Comparison of ENCODE assay signal across 10 cellular contexts in genomic region chr1:184945678-184946412, GRCh38. TPM values are rescaled to one million over a fixed set of nuclear protein-coding genes. Genes with fewer than 3 reads are reported as not detected.
A peak's percentile ranks its signal among the peaks of the same experiment; 100 is the strongest.
DNase-seq lines count a peak whose midpoint lies in the region; ATAC-seq, FAIRE-seq and TF ChIP-seq lines count a peak whose summit lies in the region.
"Had no signal": no experiment of that assay in that cellular context is flagged by ENCODE, and none has a peak within 500 bp of the region (broad histone marks: within the 10 kb centered on the region; RNA-seq: fewer than 3 reads in every experiment).

No MANE protein-coding gene starts in this region.

- no peak overlapping the region for H2BK120ac ChIP-seq in mesendoderm (ENCODE audit: low read depth, low read length)

- no peak overlapping the region for H3K56ac ChIP-seq in mesendoderm (ENCODE audit: low read length)

- peaks cover 10% of the 10 kb centered on the region for H3K4me1 ChIP-seq in psoas muscle
- no peaks in the 10 kb centered on the region for H3K4me1 ChIP-seq in mesendoderm (ENCODE audit: control insufficient read depth, low read depth, low read length)

- no peak overlapping the region for H3K9ac ChIP-seq in mesendoderm (ENCODE audit: low read length)

- no peak overlapping the region for H3K4ac ChIP-seq in mesendoderm (ENCODE audit: low read depth, low read length)

- H3K79me1 ChIP-seq in mesendoderm (ENCODE audit: low read length), result no peaks in the 10 kb centered on the region

- no peak overlapping the region for H2BK5ac ChIP-seq in mesendoderm (ENCODE audit: low read length)

- POLR2A ChIA-PET in HEK293T (lab: Yijun Ruan, JAX), result no interaction called here

- FAIRE-seq in GM12891 (lab: Jason Lieb, UNC), result peak; percentile 31

- H3K36me3 ChIP-seq in psoas muscle (ENCODE audit: insufficient read depth in 1 of 2, low read depth in 1 of 2) (no peaks in the 10 kb centered on the region), mesendoderm (ENCODE audit: control insufficient read depth, insufficient read depth, low read length) (no peaks in the 10 kb centered on the region)

- H2BK15ac ChIP-seq in mesendoderm (replicated peaks; ENCODE audit: low read depth), result no peak overlapping the region

- CTCF ChIA-PET in HEK293T (lab: Yijun Ruan, JAX), result no interaction called here

- no peak for DNase-seq in GM12891 (ENCODE audit: insufficient read length, low spot score)
- peak; percentile 76 for DNase-seq in amniotic epithelial cell (ENCODE audit: low read depth)
- no peak for DNase-seq in psoas muscle
- no peak for DNase-seq in mesendoderm
- DNase-seq in HT-29 (ENCODE audit: low spot score), result no peak
- no peak for DNase-seq in HEK293T (ENCODE audit: extremely low spot score)
- DNase-seq: amniotic stem cell; NK-92 treated with Interleukin-12 subunit alpha and Interleukin-12 subunit beta, amount 100 ng/mL, for 24 hours had no signal

- peak; percentile 40 for ATAC-seq in HG02885 (IDR thresholded peaks at IDR 0.05; ENCODE audit: poor library complexity, unreplicated experiment)
- peak in 1 of 4 donors; percentile 64 for ATAC-seq in psoas muscle
- ATAC-seq in GM19035 (IDR thresholded peaks at IDR 0.05; ENCODE audit: unreplicated experiment), result no peak

- H2AK5ac ChIP-seq in mesendoderm (ENCODE audit: low read length), result no peak overlapping the region

- no peak overlapping the region for H4K5ac ChIP-seq in mesendoderm (ENCODE audit: low read length)

- H3K23ac ChIP-seq in mesendoderm (ENCODE audit: low read length), result no peak overlapping the region

- no peak for TF ChIP-seq POLR2A in GM12891 (IDR thresholded peaks at IDR 0.05; ENCODE audit: low read depth, low read length)

- H3K4me3 ChIP-seq in psoas muscle (no peak overlapping the region), mesendoderm (ENCODE audit: low read length) (no peak overlapping the region)

- H3K27me3 ChIP-seq in psoas muscle (ENCODE audit: insufficient read depth in 3 of 3, low read length in 2 of 3), result no peaks in the 10 kb centered on the region
- no peaks in the 10 kb centered on the region for H3K27me3 ChIP-seq in mesendoderm (ENCODE audit: insufficient read depth, low read length, poor library complexity)

- H3K79me2 ChIP-seq in mesendoderm (ENCODE audit: control insufficient read depth, insufficient read depth, low read length), result no peaks in the 10 kb centered on the region

- no peak overlapping the region for H3K18ac ChIP-seq in mesendoderm (ENCODE audit: low read length)

- WGBS in psoas muscle, 3 donors, result 71 to 79% (median 77%) methylated on average over 5 of the region's 5 CpGs
- no CpG with 5 or more reads among the region's 5 CpGs for WGBS in mesendoderm (ENCODE audit: extremely low coverage, insufficient coverage, low lambda C conversion rate)

- no peaks in the 10 kb centered on the region for H3K9me3 ChIP-seq in psoas muscle

- H4K8ac ChIP-seq in mesendoderm (ENCODE audit: low read depth, low read length), result no peak overlapping the region

- intact Hi-C loops in psoas muscle (cut with DNase I), result no loop called here

- TF ChIP-seq CTCF in psoas muscle (IDR thresholded peaks at IDR 0.05), result no peak

- peak overlapping the region; percentile 28 for H3K27ac ChIP-seq in psoas muscle
- H3K27ac ChIP-seq in mesendoderm (ENCODE audit: low read depth, low read length), result no peak overlapping the region

- no peak overlapping the region for H3K4me2 ChIP-seq in mesendoderm (ENCODE audit: low read length)

TF ChIP-seq in GM12891, 5 proteins besides CTCF, POLR2A, EP300 and RAD21:
- peak; percentile 92 for TF ChIP-seq SPI1 (IDR thresholded peaks at IDR 0.05; ENCODE audit: low read depth, low read length)
- TF ChIP-seq POLR2AphosphoS5 (IDR thresholded peaks at IDR 0.05; ENCODE audit: low read depth, low read length), result no peak

TF ChIP-seq in HEK293T, 16 proteins besides CTCF, POLR2A, EP300 and RAD21:
- TF ChIP-seq FOXM1 (IDR thresholded peaks at IDR 0.05; ENCODE audit: borderline replicate concordance) (no peak), TARDBP (IDR thresholded peaks at IDR 0.05) (no peak), CTBP1 (IDR thresholded peaks at IDR 0.05; ENCODE audit: borderline replicate concordance) (no peak), NFRKB (IDR thresholded peaks at IDR 0.05) (no peak), LEF1 (IDR thresholded peaks at IDR 0.05; ENCODE audit: borderline replicate concordance) (no peak), ARNT (IDR thresholded peaks at IDR 0.05) (no peak), FOXK2 (IDR thresholded peaks at IDR 0.05) (no peak), L3MBTL2 (conservative IDR thresholded peaks at IDR 0.05) (no peak), SP1 (IDR thresholded peaks at IDR 0.05) (no peak), ELF4 (IDR thresholded peaks at IDR 0.05) (no peak), FOXA1 (IDR thresholded peaks at IDR 0.05) (no peak), HDGF (IDR thresholded peaks at IDR 0.05; ENCODE audit: borderline replicate concordance) (no peak), ZNF384 (IDR thresholded peaks at IDR 0.05) (no peak), PKNOX1 (IDR thresholded peaks at IDR 0.05) (no peak), BHLHE40 (IDR thresholded peaks at IDR 0.05; ENCODE audit: borderline replicate concordance) (no peak)

RNA-seq across cellular contexts. Expression of gene NIBAN1, which starts 28.5 kb away (rescaled TPM):
- 17.5 TPM for polyA plus RNA-seq in GM12891 (2012; ENCODE audit: low read depth, missing spikeins)
- total RNA-seq in psoas muscle, result 100 to 1,000 TPM in 2 of 4 donors, 10 to 100 TPM in 2; 50.6 to 112 (median 98.0) TPM
- polyA plus RNA-seq in psoas muscle, result 10 to 100 TPM in 2 of 3 donors, 1 to 10 TPM in 1; 9.0 to 25.0 (median 10.7) TPM
- polyA plus RNA-seq in mesendoderm (2013, experiment 1 of 2), result 5.1 TPM
- 5.5 TPM for polyA plus RNA-seq in mesendoderm (2013, experiment 2 of 2)
- total RNA-seq in HT-29 (2014; rRNA removed; shearing (Covaris generic)), result 1.2 and 1.9 TPM in 2 replicates

Comparison
In these comparisons a context has a peak if more than half of its experiments do, and no peak if none do; other contexts are left out.
1. RNA of gene NIBAN1, which starts 28.5 kb away (total RNA-seq): 50.6 to 112 TPM in psoas muscle; 1.2 to 1.9 TPM in HT-29; every median in the first group is over 10 times any median in the second.